Comparison of ENCODE assay signal across 8 cellular contexts in the genomic region with DNA sequence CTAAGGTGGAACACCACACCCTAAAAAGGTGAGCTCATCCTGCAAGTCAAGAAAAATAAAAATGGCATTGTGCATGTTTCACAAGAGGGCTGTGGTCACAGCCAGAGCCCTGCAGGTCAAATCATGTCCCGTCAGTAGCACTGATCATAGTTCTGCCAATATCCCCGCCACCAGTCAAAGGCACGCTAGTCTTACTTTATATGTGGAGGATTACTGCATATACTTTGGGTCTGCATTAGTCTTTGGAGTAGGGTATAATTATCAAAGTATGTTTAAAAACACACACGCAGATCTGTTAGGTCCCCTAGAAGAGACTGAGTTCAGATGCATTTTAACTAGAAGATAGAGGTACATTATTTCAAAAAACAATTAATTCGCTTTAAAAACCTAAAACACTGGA. TPM values are rescaled to one million over a fixed set of nuclear protein-coding genes. Genes with fewer than 3 reads are reported as not detected.
DNase-seq lines count a peak whose midpoint lies in the region; ATAC-seq and TF ChIP-seq lines count a peak whose summit lies in the region.

No MANE protein-coding gene starts in this region.

- CTCF ChIA-PET in CD4-positive, alpha-beta memory T cell (lab: Charles Lee; ENCODE audit: partially characterized antibody) = interaction anchor here (1.4 to 3.5 kb wide), 5 partner anchors 11 to 235 kb away, joined by 5 to 53 read pairs (median 15); no protein-coding TSS in a partner anchor

- ATAC-seq in GM21390 (IDR thresholded peaks at IDR 0.05; ENCODE audit: unreplicated experiment) = no peak
- ATAC-seq in activated CD4-positive, CD25-positive, alpha-beta regulatory T cell treated with anti-CD3 and anti-CD28 coated beads, Interleukin-2, amount 50 U/mL, for 24 hours = no peak

- TF ChIP-seq POLR2A in breast epithelium (IDR thresholded peaks at IDR 0.05) = no peak

- H2BK15ac ChIP-seq in mesenchymal stem cell (ENCODE audit: low read depth, poor library complexity, severe bottlenecking) = no peak overlapping the region

- no peak overlapping the region for H3K27ac ChIP-seq in CD4-positive, alpha-beta memory T cell (ENCODE audit: low read depth, low read length)
- peak overlapping the region; percentile 95 to 99 for H3K27ac ChIP-seq in breast epithelium
- H3K27ac ChIP-seq in mesenchymal stem cell (ENCODE audit: low read length, poor library complexity, severe bottlenecking) = peak overlapping the region; percentile 46

- peaks cover 16 to 37% (median 17%) of the 10 kb centered on the region in 4 donors for H3K4me1 Mint-ChIP-seq in CD4-positive, alpha-beta memory T cell

- DNase-seq in CD4-positive, alpha-beta memory T cell = no peak
- DNase-seq in LoVo (ENCODE audit: low spot score) (peak; percentile 61), breast epithelium (ENCODE audit: low spot score in 2 of 2) (peak in 1 of 2 donors; percentile 71), mesenchymal stem cell (no peak), NCI-H1694 (lab: John Stamatoyannopoulos, UW) (no peak), MV-4-11 (lab: John Stamatoyannopoulos, UW) (no peak)

- POLR2A ChIA-PET in CD4-positive, alpha-beta memory T cell (lab: Charles Lee; ENCODE audit: partially characterized antibody) = no interaction called here

- H3K4me3 ChIP-seq in CD4-positive, alpha-beta memory T cell (ENCODE audit: low read length in 2 of 2) = no peak overlapping the region
- peak overlapping the region in 2 of 3 donors; percentile 84 to 92 for H3K4me3 ChIP-seq in breast epithelium
- peak overlapping the region in 1 of 2 experiments; percentile 83 for H3K4me3 ChIP-seq in mesenchymal stem cell (ENCODE audit: insufficient read depth in 1 of 2, low read depth in 1 of 2, low read length in 2 of 2)

- peaks cover 25% of the 10 kb centered on the region for H3K4me1 ChIP-seq in CD4-positive, alpha-beta memory T cell (ENCODE audit: insufficient read depth, low read length)
- H3K4me1 ChIP-seq in breast epithelium = no peaks in the 10 kb centered on the region
- peaks cover 8% of the 10 kb centered on the region for H3K4me1 ChIP-seq in mesenchymal stem cell (ENCODE audit: control insufficient read depth, insufficient read depth, low read depth, low read length)

- no peaks in the 10 kb centered on the region for H3K9me3 ChIP-seq in CD4-positive, alpha-beta memory T cell (ENCODE audit: control insufficient read depth in 1 of 2, low read length in 2 of 2)
- H3K9me3 ChIP-seq in breast epithelium (no peaks in the 10 kb centered on the region), mesenchymal stem cell (ENCODE audit: control insufficient read depth, low read length) (no peaks in the 10 kb centered on the region)

- H3K18ac ChIP-seq in mesenchymal stem cell (ENCODE audit: low read depth in 1 of 2, low read length in 2 of 2) = no peak overlapping the region

- H3K27ac Mint-ChIP-seq in CD4-positive, alpha-beta memory T cell = peak overlapping the region in 1 of 7 donors; percentile 91

- H3K4me2 ChIP-seq in mesenchymal stem cell (ENCODE audit: low read length, poor library complexity, severe bottlenecking) = peak overlapping the region; percentile 56

- no peak overlapping the region for H2AFZ ChIP-seq in mesenchymal stem cell (ENCODE audit: low read depth, low read length)

- intact Hi-C loops in CD4-positive, alpha-beta memory T cell (cut with micrococcal nuclease) = loop anchor here (5.0 kb wide), 1 partner anchor 667 kb away; a partner anchor contains a TSS
- intact Hi-C loops in breast epithelium (cut with DNase I; ENCODE audit: low total_unique reads) = no loop called here

- H3K23ac ChIP-seq in mesenchymal stem cell (ENCODE audit: low read length in 2 of 2) = no peak overlapping the region

- H3K36me3 ChIP-seq in CD4-positive, alpha-beta memory T cell (ENCODE audit: insufficient read depth, low read length) = no peaks in the 10 kb centered on the region
- H3K36me3 ChIP-seq in breast epithelium = no peaks in the 10 kb centered on the region
- H3K36me3 ChIP-seq in mesenchymal stem cell (ENCODE audit: control insufficient read depth in 1 of 2, insufficient read depth in 2 of 2, low read depth in 1 of 2, low read length in 2 of 2) = no peaks in the 10 kb centered on the region

- H3K9ac ChIP-seq in mesenchymal stem cell (ENCODE audit: low read length) = peak overlapping the region; percentile 91

- H2AK5ac ChIP-seq in mesenchymal stem cell (ENCODE audit: low read length, severe bottlenecking) = no peak overlapping the region

- no peak overlapping the region for H3K4ac ChIP-seq in mesenchymal stem cell (ENCODE audit: low read depth in 1 of 2, low read length in 2 of 2)

- H2BK12ac ChIP-seq in mesenchymal stem cell (ENCODE audit: low read length in 2 of 2) = no peak overlapping the region

- no peaks in the 10 kb centered on the region for H3K27me3 ChIP-seq in CD4-positive, alpha-beta memory T cell (ENCODE audit: insufficient read depth, low read length)
- H3K27me3 ChIP-seq in breast epithelium (no peaks in the 10 kb centered on the region), mesenchymal stem cell (ENCODE audit: control insufficient read depth in 1 of 2, insufficient read depth in 1 of 2, low read length in 2 of 2) (no peaks in the 10 kb centered on the region)

- no peak overlapping the region for H4K91ac ChIP-seq in mesenchymal stem cell (ENCODE audit: low read length)

- no peak for TF ChIP-seq CTCF in breast epithelium (IDR thresholded peaks at IDR 0.05)

- peaks cover 0 to 3% of the 10 kb centered on the region in 2 donors for H3K36me3 Mint-ChIP-seq in CD4-positive, alpha-beta memory T cell

- H3K14ac ChIP-seq in mesenchymal stem cell (ENCODE audit: low read length in 2 of 2) = no peak overlapping the region

- H4K8ac ChIP-seq in mesenchymal stem cell (ENCODE audit: low read length) = no peak overlapping the region

- H3K9me3 Mint-ChIP-seq in CD4-positive, alpha-beta memory T cell = peaks cover 0 to 2% (median 0%) of the 10 kb centered on the region in 8 donors

- peak overlapping the region in 6 of 8 donors; percentile 13 to 97 (median 56) for H3K4me3 Mint-ChIP-seq in CD4-positive, alpha-beta memory T cell

- H3K27me3 Mint-ChIP-seq in CD4-positive, alpha-beta memory T cell = peaks cover 0 to 3% of the 10 kb centered on the region in 2 donors

- no peak overlapping the region for H2BK5ac ChIP-seq in mesenchymal stem cell (ENCODE audit: low read depth, low read length, poor library complexity, severe bottlenecking)

- no peak overlapping the region for H2BK120ac ChIP-seq in mesenchymal stem cell (ENCODE audit: low read depth, low read length)

- no peaks in the 10 kb centered on the region for H3K79me1 ChIP-seq in mesenchymal stem cell (replicated peaks; ENCODE audit: low read length, poor library complexity, severe bottlenecking)

- 81% methylated on average over 4 of the region's 5 CpGs for WGBS in mesenchymal stem cell

RNA-seq across cellular contexts. Expression of a gene that starts 1.8 kb away (rescaled TPM):
- total RNA-seq in CD4-positive, alpha-beta memory T cell = 1 to 10 TPM; 4.2 to 4.3 TPM
- 1 to 10 TPM; 6.8 to 8.0 TPM for polyA plus RNA-seq in CD4-positive, alpha-beta memory T cell
- 100 to 1,000 TPM in 1 of 3 donors, 10 to 100 TPM in 2; 62.9 to 176 (median 82.3) TPM for total RNA-seq in breast epithelium
- polyA plus RNA-seq in mesenchymal stem cell (2013, experiment 1 of 2) = 54.7 TPM
- polyA plus RNA-seq in mesenchymal stem cell (2013, experiment 2 of 2) = 58.3 TPM

RNA-seq across cellular contexts. Expression of a gene that starts 56.3 kb away (rescaled TPM):
- under 1 TPM in 1 of 2 experiments, not detected in 1; 0.03 TPM for total RNA-seq in CD4-positive, alpha-beta memory T cell
- not detected for polyA plus RNA-seq in CD4-positive, alpha-beta memory T cell
- total RNA-seq in breast epithelium = 10 to 100 TPM in 2 of 3 donors, 1 to 10 TPM in 1; 1.9 to 28.1 (median 22.0) TPM
- polyA plus RNA-seq in mesenchymal stem cell (2013, experiment 1 of 2) = 0.62 TPM
- 0.59 TPM for polyA plus RNA-seq in mesenchymal stem cell (2013, experiment 2 of 2)

Comparison
In these comparisons a context has a peak if more than half of its experiments do, and no peak if none do; other contexts are left out.
1. H3K4me3 ChIP-seq: peak in breast epithelium (2 of 3); none in CD4-positive, alpha-beta memory T cell (0 of 2).
2. RNA of a gene that starts 1.8 kb away (total RNA-seq): 62.9 to 176 TPM in breast epithelium; 4.2 to 4.3 TPM in CD4-positive, alpha-beta memory T cell; every median in the first group is over 10 times any median in the second.